15 cellular contexts compared by ENCODE assay signal in genomic region chr1:212871976-212872375, GRCh38. TPM values are rescaled to one million over a fixed set of nuclear protein-coding genes. Genes with fewer than 3 reads are reported as not detected.
DNase-seq lines count a peak whose midpoint lies in the region; ATAC-seq, FAIRE-seq and TF ChIP-seq lines count a peak whose summit lies in the region.
"Had no signal": no experiment of that assay in that cellular context is flagged by ENCODE, and none has a peak within 500 bp of the region (broad histone marks: within the 10 kb centered on the region; RNA-seq: fewer than 3 reads in every experiment).

No MANE protein-coding gene starts in this region.

- DNase-seq in MCF 10A (ENCODE audit: unreplicated experiment) (no peak), breast epithelium (ENCODE audit: low spot score in 2 of 2) (no peak), endodermal cell (no peak), pancreas (no peak), chondrocyte (ENCODE audit: low spot score) (no peak)
- DNase-seq in stimulated activated naive CD8-positive, alpha-beta T cell treated with anti-CD3 and anti-CD28 coated beads, Interleukin-15, Interleukin-2, amounts not matched to agents 100 U/mL and 50 U/mL, for 24 hours: no peak
- DNase-seq: AML-193, DMS53, GF-D8 had no signal

- H3K27ac Mint-ChIP-seq in MCF 10A (ENCODE audit: low read depth, unreplicated experiment) (peak overlapping the region; percentile 44), endodermal cell (peak overlapping the region; percentile 66), chondrocyte (ENCODE audit: unreplicated experiment) (no peak overlapping the region)
- H3K27ac Mint-ChIP-seq in activated T-helper 17 cell treated with anti-CD3 and anti-CD28 coated beads, Interleukin-2, amount 50 U/mL, for 72 hours: peak overlapping the region; percentile 36

- no peak for TF ChIP-seq POLR2A in breast epithelium (IDR thresholded peaks at IDR 0.05)

- POLR2A ChIA-PET in MCF 10A (lab: Yijun Ruan, JAX): interaction anchor here (0.6 to 3.1 kb wide), 3 partner anchors 23 to 141 kb away, joined by 3 to 21 read pairs (median 5); partner anchors contain the start of genes NSL1 and TATDN3

- 43 to 47% methylated on average over 1 of the region's 1 CpG for WGBS in endodermal cell (ENCODE audit: insufficient coverage in 1 of 2, insufficient read length in 1 of 2), 2 experiments
- WGBS in pancreas, 2 donors: 100% methylated on average over 1 of the region's 1 CpG

- FAIRE-seq in pancreas (lab: Jason Lieb, UNC): no peak
- FAIRE-seq: H1 had no signal

- CTCF ChIA-PET in MCF 10A (lab: Yijun Ruan, JAX): interaction anchor here (0.7 to 2.6 kb wide), 6 partner anchors 8 to 124 kb away, joined by 3 to 13 read pairs (median 5); partner anchors contain the start of gene FLVCR1

- no peak overlapping the region for H3K9ac ChIP-seq in endodermal cell (ENCODE audit: extremely low read depth, low read length, poor library complexity, severe bottlenecking)
- H3K9ac ChIP-seq: BLaER1 had no signal

- H3K4me1 ChIP-seq in breast epithelium: no peaks in the 10 kb centered on the region
- peaks cover 4% of the 10 kb centered on the region for H3K4me1 ChIP-seq in endodermal cell (ENCODE audit: control insufficient read depth, insufficient read depth, low read length)
- H3K4me1 ChIP-seq in pancreas: no peaks in the 10 kb centered on the region
- H3K4me1 ChIP-seq: BLaER1 had no signal

- H3K36me3 ChIP-seq in breast epithelium: no peaks in the 10 kb centered on the region
- peaks cover 96% of the 10 kb centered on the region for H3K36me3 ChIP-seq in endodermal cell (ENCODE audit: control insufficient read depth, insufficient read depth, low read length)
- no peaks in the 10 kb centered on the region for H3K36me3 ChIP-seq in pancreas

- ATAC-seq in activated T-helper 17 cell treated with anti-CD3 and anti-CD28 coated beads, Interleukin-2, amount 50 U/mL, for 72 hours (replicated peaks): no peak
- ATAC-seq in stimulated activated naive CD8-positive, alpha-beta T cell treated with anti-CD3 and anti-CD28 coated beads, Interleukin-15, Interleukin-2, amounts not matched to agents 100 U/mL and 50 U/mL, for 24 hours: no peak
- no peak for ATAC-seq in pancreas

- H3K27ac ChIP-seq in breast epithelium (no peak overlapping the region), endodermal cell (ENCODE audit: low read depth, low read length) (no peak overlapping the region), pancreas (no peak overlapping the region)
- H3K27ac ChIP-seq: 22Rv1, BLaER1 had no signal

- intact Hi-C loops in MCF 10A (cut with micrococcal nuclease) (no loop called here), breast epithelium (cut with DNase I; ENCODE audit: low total_unique reads) (no loop called here), pancreas (cut with DNase I) (no loop called here)

- H3K9me3 Mint-ChIP-seq in MCF 10A (ENCODE audit: unreplicated experiment) (no peaks in the 10 kb centered on the region), endodermal cell (no peaks in the 10 kb centered on the region), chondrocyte (ENCODE audit: low read depth) (no peaks in the 10 kb centered on the region)
- no peaks in the 10 kb centered on the region for H3K9me3 Mint-ChIP-seq in activated T-helper 17 cell treated with anti-CD3 and anti-CD28 coated beads, Interleukin-2, amount 50 U/mL, for 72 hours

- H3K4me1 Mint-ChIP-seq in MCF 10A (ENCODE audit: insufficient read depth, unreplicated experiment) (peaks cover 17% of the 10 kb centered on the region), endodermal cell (peaks cover 11% of the 10 kb centered on the region), chondrocyte (ENCODE audit: low read depth) (no peaks in the 10 kb centered on the region)
- H3K4me1 Mint-ChIP-seq in activated T-helper 17 cell treated with anti-CD3 and anti-CD28 coated beads, Interleukin-2, amount 50 U/mL, for 72 hours: no peaks in the 10 kb centered on the region

- H3K9me3 ChIP-seq in breast epithelium (no peaks in the 10 kb centered on the region), endodermal cell (ENCODE audit: control insufficient read depth, low read length) (no peaks in the 10 kb centered on the region), pancreas (no peaks in the 10 kb centered on the region)
- H3K9me3 ChIP-seq: BLaER1, HAP-1 had no signal

- H3K4me3 Mint-ChIP-seq in MCF 10A (ENCODE audit: unreplicated experiment): no peak overlapping the region
- H3K4me3 Mint-ChIP-seq in activated T-helper 17 cell treated with anti-CD3 and anti-CD28 coated beads, Interleukin-2, amount 50 U/mL, for 72 hours: no peak overlapping the region
- no peak overlapping the region for H3K4me3 Mint-ChIP-seq in endodermal cell
- H3K4me3 Mint-ChIP-seq in chondrocyte (ENCODE audit: unreplicated experiment): no peak overlapping the region

- no peak for TF ChIP-seq CTCF in MCF 10A (IDR thresholded peaks at IDR 0.05; ENCODE audit: unreplicated experiment)
- no peak for TF ChIP-seq CTCF in breast epithelium (IDR thresholded peaks at IDR 0.05)
- no peak for TF ChIP-seq CTCF in endodermal cell (conservative IDR thresholded peaks at IDR 0.05)
- no peak for TF ChIP-seq CTCF in pancreas (IDR thresholded peaks at IDR 0.05)
- TF ChIP-seq CTCF in chondrocyte (IDR thresholded peaks at IDR 0.05): no peak

- BruUV-seq in MCF 10A (replicated peaks; lab: Mats Ljungman, UMichigan): no TSS peak

- H3K27me3 Mint-ChIP-seq in MCF 10A (ENCODE audit: insufficient read depth, unreplicated experiment) (no peaks in the 10 kb centered on the region), endodermal cell (ENCODE audit: insufficient read depth) (no peaks in the 10 kb centered on the region), chondrocyte (ENCODE audit: low read depth) (no peaks in the 10 kb centered on the region)
- no peaks in the 10 kb centered on the region for H3K27me3 Mint-ChIP-seq in activated T-helper 17 cell treated with anti-CD3 and anti-CD28 coated beads, Interleukin-2, amount 50 U/mL, for 72 hours

- no peaks in the 10 kb centered on the region for H3K27me3 ChIP-seq in breast epithelium
- no peaks in the 10 kb centered on the region for H3K27me3 ChIP-seq in endodermal cell (ENCODE audit: control insufficient read depth, insufficient read depth, low read length, poor library complexity, severe bottlenecking)
- H3K27me3 ChIP-seq in pancreas: no peaks in the 10 kb centered on the region
- H3K27me3 ChIP-seq: BLaER1 had no signal

- peaks cover 71% of the 10 kb centered on the region for H3K36me3 Mint-ChIP-seq in MCF 10A (ENCODE audit: insufficient read depth, unreplicated experiment)
- H3K36me3 Mint-ChIP-seq in activated T-helper 17 cell treated with anti-CD3 and anti-CD28 coated beads, Interleukin-2, amount 50 U/mL, for 72 hours (ENCODE audit: low read depth): peaks cover 86% of the 10 kb centered on the region
- peaks cover 72% of the 10 kb centered on the region for H3K36me3 Mint-ChIP-seq in endodermal cell (ENCODE audit: low read depth)
- peaks cover 22% of the 10 kb centered on the region for H3K36me3 Mint-ChIP-seq in chondrocyte (ENCODE audit: low read depth)

- no peak overlapping the region for H3K4me3 ChIP-seq in breast epithelium
- no peak overlapping the region for H3K4me3 ChIP-seq in endodermal cell (ENCODE audit: low read length)
- H3K4me3 ChIP-seq in pancreas: no peak overlapping the region
- H3K4me3 ChIP-seq: BLaER1, HAP-1 had no signal

RNA-seq across cellular contexts. Expression of gene FLVCR1, which starts 13.9 kb away (rescaled TPM):
- total RNA-seq in MCF 10A (2022) (16.5 and 17.9 TPM in 2 replicates), breast epithelium (1 to 10 TPM; 4.0 to 7.9 (median 6.1) TPM), endodermal cell (10 to 100 TPM; 47.3 to 49.2 TPM), pancreas (1 to 10 TPM; 1.4 to 5.6 (median 3.5) TPM), chondrocyte (4.4 to 5.4 TPM (median 5.4 TPM) in 3 replicates)
- 10 to 100 TPM in 1 of 2 donors, 1 to 10 TPM in 1; 9.7 to 22.9 TPM for total RNA-seq in activated T-helper 17 cell treated with anti-CD3 and anti-CD28 coated beads, Interleukin-2, amount 50 U/mL, for 72 hours
- 28.6 TPM for polyA plus RNA-seq in endodermal cell (2013, experiment 1 of 2)
- 27.8 TPM for polyA plus RNA-seq in endodermal cell (2013, experiment 2 of 2)
- polyA plus RNA-seq in pancreas: 1 to 10 TPM; 2.2 to 4.0 TPM

RNA-seq across cellular contexts. Expression of gene SPATA45, which starts 24.5 kb away (rescaled TPM):
- total RNA-seq in MCF 10A (2022): not detected in 2 replicates
- not detected for total RNA-seq in breast epithelium
- not detected for total RNA-seq in activated T-helper 17 cell treated with anti-CD3 and anti-CD28 coated beads, Interleukin-2, amount 50 U/mL, for 72 hours
- not detected for total RNA-seq in endodermal cell
- polyA plus RNA-seq in endodermal cell (2013, experiment 1 of 2): not detected
- polyA plus RNA-seq in endodermal cell (2013, experiment 2 of 2): not detected
- total RNA-seq in pancreas: not detected
- under 1 TPM in 1 of 2 donors, not detected in 1; 0.26 TPM for polyA plus RNA-seq in pancreas
- 0.47 to 1.3 TPM in 2 of 3 replicates, not detected in the other for total RNA-seq in chondrocyte
- total RNA-seq: HT1080 had no signal
